23 cellular contexts compared by ENCODE assay signal in the genomic region with DNA sequence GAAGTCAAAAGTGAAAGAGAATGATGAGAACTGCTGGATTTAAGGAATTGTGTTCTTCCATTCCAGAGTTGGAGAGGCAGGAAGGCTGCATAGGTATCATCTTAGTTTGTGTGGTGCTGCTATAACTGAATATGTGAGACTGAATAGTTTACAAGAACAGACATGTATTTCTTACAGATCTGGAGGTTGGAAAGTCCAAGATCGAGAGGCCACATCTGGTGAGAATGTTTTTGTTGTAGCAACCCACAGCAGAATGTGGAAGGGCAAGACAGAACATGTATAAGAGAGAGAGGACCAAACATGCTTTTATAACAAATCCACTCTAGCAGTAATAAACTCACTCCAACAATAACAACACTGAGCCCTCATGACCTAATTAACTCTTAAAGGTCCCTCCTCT.
DNase-seq lines count a peak whose midpoint lies in the region; FAIRE-seq and TF ChIP-seq lines count a peak whose summit lies in the region.
"Had no signal": no experiment of that assay in that cellular context is flagged by ENCODE, and none has a peak within 500 bp of the region (broad histone marks: within the 10 kb centered on the region; RNA-seq: fewer than 3 reads in every experiment).

No MANE protein-coding gene starts in this region.

- no peaks in the 10 kb centered on the region for H3K79me1 ChIP-seq in mesenchymal stem cell (replicated peaks; ENCODE audit: low read length, poor library complexity, severe bottlenecking)

- no peak for FAIRE-seq in bronchial epithelial cell (lab: Jason Lieb, UNC)
- FAIRE-seq in RCC 7860 (lab: Jason Lieb, UNC): no peak
- FAIRE-seq: A204.1, HTR-8/SVneo had no signal

- H3K4me3 ChIP-seq in bronchial epithelial cell (ENCODE audit: low read depth, low read length): no peak overlapping the region
- H3K4me3 ChIP-seq in mesenchymal stem cell (ENCODE audit: insufficient read depth in 1 of 2, low read depth in 1 of 2, low read length in 2 of 2): no peak overlapping the region
- H3K4me3 ChIP-seq: SJSA1 had no signal

- no peak overlapping the region for H3K27ac ChIP-seq in mesenchymal stem cell (ENCODE audit: low read length, poor library complexity, severe bottlenecking)
- H3K27ac ChIP-seq: HL-60, SJSA1 had no signal

- no peak overlapping the region for H3K4me2 ChIP-seq in mesenchymal stem cell (ENCODE audit: low read length, poor library complexity, severe bottlenecking)

- H3K36me3 ChIP-seq in bronchial epithelial cell (ENCODE audit: control insufficient read depth, insufficient read depth, low read length) (no peaks in the 10 kb centered on the region), mesenchymal stem cell (ENCODE audit: control insufficient read depth in 1 of 2, insufficient read depth in 2 of 2, low read depth in 1 of 2, low read length in 2 of 2) (no peaks in the 10 kb centered on the region)
- H3K36me3 ChIP-seq: BE2C, SJSA1 had no signal

- H3K23ac ChIP-seq in mesenchymal stem cell (ENCODE audit: low read length in 2 of 2): no peak overlapping the region

- H2AFZ ChIP-seq in mesenchymal stem cell (ENCODE audit: low read depth, low read length): no peak overlapping the region

- no peak overlapping the region for H2BK15ac ChIP-seq in mesenchymal stem cell (ENCODE audit: low read depth, poor library complexity, severe bottlenecking)

- H3K9me3 ChIP-seq in mesenchymal stem cell (ENCODE audit: control insufficient read depth, low read length): peaks cover 6% of the 10 kb centered on the region
- H3K9me3 ChIP-seq: BE2C, Caco-2, SJSA1 had no signal

- H3K27me3 ChIP-seq in bronchial epithelial cell (ENCODE audit: control insufficient read depth, insufficient read depth, low read length) (no peaks in the 10 kb centered on the region), mesenchymal stem cell (ENCODE audit: control insufficient read depth in 1 of 2, insufficient read depth in 1 of 2, low read length in 2 of 2) (no peaks in the 10 kb centered on the region)
- H3K27me3 ChIP-seq: BE2C, SJSA1 had no signal

- DNase-seq in DMS 273 treated with DMSO at 0.1 percent for 48 hours (lab: John Stamatoyannopoulos, UW) (peak; percentile 33), NCI-H510A (lab: John Stamatoyannopoulos, UW) (peak; percentile 7), bronchial epithelial cell (ENCODE audit: low read depth) (peak; percentile 96), mesenchymal stem cell (peak; percentile 0), NCI-H1417 treated with DMSO at 0.1 percent for 48 hours (lab: John Stamatoyannopoulos, UW) (no peak), GM13977 (ENCODE audit: low spot score) (no peak), RCC 7860 (ENCODE audit: low spot score) (no peak)
- DNase-seq: BE2C; Caco-2; CD4-positive, CD25-positive, alpha-beta regulatory T cell; DMS53; H9; IMR-90; NCI-H1436; NCI-H1930; NCI-H524; NCI-H82; PC-3; SW 1271 had no signal

- H2BK5ac ChIP-seq in mesenchymal stem cell (ENCODE audit: low read depth, low read length, poor library complexity, severe bottlenecking): no peak overlapping the region

- no peak overlapping the region for H3K9ac ChIP-seq in mesenchymal stem cell (ENCODE audit: low read length)

- no peak overlapping the region for H3K4ac ChIP-seq in mesenchymal stem cell (ENCODE audit: low read depth in 1 of 2, low read length in 2 of 2)

- peaks cover 2% of the 10 kb centered on the region for H3K4me1 ChIP-seq in mesenchymal stem cell (ENCODE audit: control insufficient read depth, insufficient read depth, low read depth, low read length)
- H3K4me1 ChIP-seq: BE2C, Caco-2, SJSA1 had no signal

- TF ChIP-seq CTCF in bronchial epithelial cell (IDR thresholded peaks at IDR 0.05; ENCODE audit: insufficient read depth, low read length, severe bottlenecking) (no peak), GM13977 (IDR thresholded peaks at IDR 0.05; ENCODE audit: extremely low read depth, insufficient read depth, missing control alignments) (no peak)

- H2AK5ac ChIP-seq in mesenchymal stem cell (ENCODE audit: low read length, severe bottlenecking): no peak overlapping the region

- H2BK12ac ChIP-seq in mesenchymal stem cell (ENCODE audit: low read length in 2 of 2): no peak overlapping the region

- no peak overlapping the region for H4K91ac ChIP-seq in mesenchymal stem cell (ENCODE audit: low read length)

- no CpG with 5 or more reads among the region's 1 CpG for WGBS in mesenchymal stem cell

- no peak overlapping the region for H3K14ac ChIP-seq in mesenchymal stem cell (ENCODE audit: low read length in 2 of 2)

- no peak overlapping the region for H4K8ac ChIP-seq in mesenchymal stem cell (ENCODE audit: low read length)

- H2BK120ac ChIP-seq in mesenchymal stem cell (ENCODE audit: low read depth, low read length): no peak overlapping the region

- no peak overlapping the region for H3K18ac ChIP-seq in mesenchymal stem cell (ENCODE audit: low read depth in 1 of 2, low read length in 2 of 2)

- in situ Hi-C loops in GM13977 (cut with MboI; ENCODE audit: low pct_unique_long_range_greater_than_20kb, low sequenced_read_pairs, unreplicated experiment): no loop called here

Comparison
In these comparisons a context has a peak if more than half of its experiments do, and no peak if none do; other contexts are left out.
1. DNase-seq: peak in DMS 273 treated with DMSO at 0.1 percent for 48 hours (single experiment), NCI-H510A (single experiment), bronchial epithelial cell (single experiment) and mesenchymal stem cell (single experiment); none in NCI-H1417 treated with DMSO at 0.1 percent for 48 hours (single experiment), GM13977 (single experiment) and RCC 7860 (single experiment).